1 cellular context compared by ENCODE assay signal in genomic region chr16:84548971-84549844, GRCh38.
TF ChIP-seq lines count a peak whose summit lies in the region.

No MANE protein-coding gene starts in this region.

TF ChIP-seq in K562, 482 proteins besides CTCF, POLR2A, EP300 and RAD21 (continued from another document and continues in another):
- TF ChIP-seq THAP12 (CRISPR knock-in tag; IDR thresholded peaks at IDR 0.05) = no peak
- TF ChIP-seq GABPB1 (CRISPR knock-in tag; IDR thresholded peaks at IDR 0.05) = no peak
- no peak for TF ChIP-seq NFATC3 (IDR thresholded peaks at IDR 0.05)
- no peak for TF ChIP-seq ZFP36 (IDR thresholded peaks at IDR 0.05; ENCODE audit: low read depth, low read length, partially characterized antibody)
- no peak for TF ChIP-seq NCOA2 (IDR thresholded peaks at IDR 0.05; ENCODE audit: partially characterized antibody in 2 of 2)
- TF ChIP-seq, protein P1, sequence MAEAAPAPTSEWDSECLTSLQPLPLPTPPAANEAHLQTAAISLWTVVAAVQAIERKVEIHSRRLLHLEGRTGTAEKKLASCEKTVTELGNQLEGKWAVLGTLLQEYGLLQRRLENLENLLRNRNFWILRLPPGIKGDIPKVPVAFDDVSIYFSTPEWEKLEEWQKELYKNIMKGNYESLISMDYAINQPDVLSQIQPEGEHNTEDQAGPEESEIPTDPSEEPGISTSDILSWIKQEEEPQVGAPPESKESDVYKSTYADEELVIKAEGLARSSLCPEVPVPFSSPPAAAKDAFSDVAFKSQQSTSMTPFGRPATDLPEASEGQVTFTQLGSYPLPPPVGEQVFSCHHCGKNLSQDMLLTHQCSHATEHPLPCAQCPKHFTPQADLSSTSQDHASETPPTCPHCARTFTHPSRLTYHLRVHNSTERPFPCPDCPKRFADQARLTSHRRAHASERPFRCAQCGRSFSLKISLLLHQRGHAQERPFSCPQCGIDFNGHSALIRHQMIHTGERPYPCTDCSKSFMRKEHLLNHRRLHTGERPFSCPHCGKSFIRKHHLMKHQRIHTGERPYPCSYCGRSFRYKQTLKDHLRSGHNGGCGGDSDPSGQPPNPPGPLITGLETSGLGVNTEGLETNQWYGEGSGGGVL (CRISPR knock-in tag; IDR thresholded peaks at IDR 0.05) = no peak
- TF ChIP-seq, protein P2, sequence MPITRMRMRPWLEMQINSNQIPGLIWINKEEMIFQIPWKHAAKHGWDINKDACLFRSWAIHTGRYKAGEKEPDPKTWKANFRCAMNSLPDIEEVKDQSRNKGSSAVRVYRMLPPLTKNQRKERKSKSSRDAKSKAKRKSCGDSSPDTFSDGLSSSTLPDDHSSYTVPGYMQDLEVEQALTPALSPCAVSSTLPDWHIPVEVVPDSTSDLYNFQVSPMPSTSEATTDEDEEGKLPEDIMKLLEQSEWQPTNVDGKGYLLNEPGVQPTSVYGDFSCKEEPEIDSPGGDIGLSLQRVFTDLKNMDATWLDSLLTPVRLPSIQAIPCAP (CRISPR knock-in tag; IDR thresholded peaks at IDR 0.05; ENCODE audit: borderline replicate concordance) = no peak
- TF ChIP-seq CREB1 (IDR thresholded peaks at IDR 0.05) = no peak
- TF ChIP-seq CREB1 (CRISPR knock-in tag; IDR thresholded peaks at IDR 0.05) = no peak
- no peak for TF ChIP-seq IRF2 (CRISPR knock-in tag; IDR thresholded peaks at IDR 0.05)
- peak; percentile 28; the same call in 1 of the 2 replicates for TF ChIP-seq VEZF1 (CRISPR knock-in tag; IDR thresholded peaks at IDR 0.05)
- TF ChIP-seq MITF (IDR thresholded peaks at IDR 0.05) = no peak
- TF ChIP-seq JUNB (CRISPR knock-in tag; conservative IDR thresholded peaks at IDR 0.05) = no peak
- TF ChIP-seq RBBP5 (IDR thresholded peaks at IDR 0.05; ENCODE audit: borderline replicate concordance, insufficient read depth, low read length, poor library complexity, severe bottlenecking) = no peak
- TF ChIP-seq, protein P3, sequence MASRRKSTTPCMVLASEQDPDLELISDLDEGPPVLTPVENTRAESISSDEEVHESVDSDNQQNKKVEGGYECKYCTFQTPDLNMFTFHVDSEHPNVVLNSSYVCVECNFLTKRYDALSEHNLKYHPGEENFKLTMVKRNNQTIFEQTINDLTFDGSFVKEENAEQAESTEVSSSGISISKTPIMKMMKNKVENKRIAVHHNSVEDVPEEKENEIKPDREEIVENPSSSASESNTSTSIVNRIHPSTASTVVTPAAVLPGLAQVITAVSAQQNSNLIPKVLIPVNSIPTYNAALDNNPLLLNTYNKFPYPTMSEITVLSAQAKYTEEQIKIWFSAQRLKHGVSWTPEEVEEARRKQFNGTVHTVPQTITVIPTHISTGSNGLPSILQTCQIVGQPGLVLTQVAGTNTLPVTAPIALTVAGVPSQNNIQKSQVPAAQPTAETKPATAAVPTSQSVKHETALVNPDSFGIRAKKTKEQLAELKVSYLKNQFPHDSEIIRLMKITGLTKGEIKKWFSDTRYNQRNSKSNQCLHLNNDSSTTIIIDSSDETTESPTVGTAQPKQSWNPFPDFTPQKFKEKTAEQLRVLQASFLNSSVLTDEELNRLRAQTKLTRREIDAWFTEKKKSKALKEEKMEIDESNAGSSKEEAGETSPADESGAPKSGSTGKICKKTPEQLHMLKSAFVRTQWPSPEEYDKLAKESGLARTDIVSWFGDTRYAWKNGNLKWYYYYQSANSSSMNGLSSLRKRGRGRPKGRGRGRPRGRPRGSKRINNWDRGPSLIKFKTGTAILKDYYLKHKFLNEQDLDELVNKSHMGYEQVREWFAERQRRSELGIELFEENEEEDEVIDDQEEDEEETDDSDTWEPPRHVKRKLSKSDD (conservative IDR thresholded peaks at IDR 0.05; ENCODE audit: low read length) = no peak
- no peak for TF ChIP-seq ZNF407 (IDR thresholded peaks at IDR 0.05; ENCODE audit: low read depth)
- no peak for TF ChIP-seq SRF (CRISPR knock-in tag; IDR thresholded peaks at IDR 0.05)
- TF ChIP-seq RHOXF2B (CRISPR knock-in tag; conservative IDR thresholded peaks at IDR 0.05) = no peak
- TF ChIP-seq ZNF830 (CRISPR knock-in tag; IDR thresholded peaks at IDR 0.05) = no peak
- TF ChIP-seq MAZ (CRISPR knock-in tag; conservative IDR thresholded peaks at IDR 0.05 in 1 of 2, IDR thresholded peaks at IDR 0.05 in 1 of 2) = 0 out of 4 replicates have a peak, but pooled peaks of 1 of the 2 experiments have one; percentile 31
- no peak for TF ChIP-seq TEAD4 (IDR thresholded peaks at IDR 0.05; ENCODE audit: low read length)
- no peak for TF ChIP-seq TEAD4 (CRISPR knock-in tag; IDR thresholded peaks at IDR 0.05; ENCODE audit: borderline replicate concordance)
- no peak for TF ChIP-seq HSF4 (CRISPR knock-in tag; IDR thresholded peaks at IDR 0.05; ENCODE audit: borderline replicate concordance)
- no peak for TF ChIP-seq RBM25 (IDR thresholded peaks at IDR 0.05; ENCODE audit: low read depth, low read length, severe bottlenecking)
- no peak for TF ChIP-seq E2F3 (CRISPR knock-in tag; IDR thresholded peaks at IDR 0.05)
- TF ChIP-seq PYGO2 (tag; IDR thresholded peaks at IDR 0.05) = no peak
- no peak for TF ChIP-seq CBFB (CRISPR knock-in tag; IDR thresholded peaks at IDR 0.05)
- TF ChIP-seq RBM39 (optimal IDR thresholded peaks at IDR 0.05; ENCODE audit: low read depth, low read length) = no peak
- TF ChIP-seq, protein P4, sequence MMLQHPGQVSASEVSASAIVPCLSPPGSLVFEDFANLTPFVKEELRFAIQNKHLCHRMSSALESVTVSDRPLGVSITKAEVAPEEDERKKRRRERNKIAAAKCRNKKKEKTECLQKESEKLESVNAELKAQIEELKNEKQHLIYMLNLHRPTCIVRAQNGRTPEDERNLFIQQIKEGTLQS (IDR thresholded peaks at IDR 0.05) = peak; percentile 88
- TF ChIP-seq, protein P4 (CRISPR knock-in tag; conservative IDR thresholded peaks at IDR 0.05) = no peak
- TF ChIP-seq SREBF1 (IDR thresholded peaks at IDR 0.05; ENCODE audit: borderline replicate concordance, low read depth, low read length) = no peak
- no peak for TF ChIP-seq HMGXB4 (CRISPR knock-in tag; IDR thresholded peaks at IDR 0.05)
